In the genomic region with DNA sequence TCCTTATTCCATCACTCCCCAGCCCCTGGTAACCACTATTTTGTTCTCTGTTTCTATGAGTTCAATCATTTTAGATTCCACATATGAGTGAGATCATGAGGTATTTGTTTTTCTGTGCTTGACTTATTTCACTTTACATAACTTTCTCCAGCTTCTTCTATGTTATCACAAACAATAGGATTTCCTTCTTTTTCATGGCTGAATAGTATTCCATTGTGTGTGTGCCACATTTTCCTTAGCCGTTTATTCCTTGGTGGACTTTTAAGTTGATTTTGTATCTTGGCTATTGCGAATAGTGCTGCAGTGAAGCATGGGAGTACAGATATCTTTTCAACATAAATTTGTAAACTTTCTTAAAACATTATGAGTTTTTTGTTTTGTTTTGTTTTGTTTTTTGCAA, we compare ENCODE assay signal across 22 cellular contexts. TPM values are rescaled to one million over a fixed set of nuclear protein-coding genes. Genes with fewer than 3 reads are reported as not detected.
DNase-seq lines count a peak whose midpoint lies in the region; ATAC-seq, FAIRE-seq and TF ChIP-seq lines count a peak whose summit lies in the region.
"Had no signal": no experiment of that assay in that cellular context is flagged by ENCODE, and none has a peak within 500 bp of the region (broad histone marks: within the 10 kb centered on the region; RNA-seq: fewer than 3 reads in every experiment).

No MANE protein-coding gene starts in this region.

- H3K9me3 Mint-ChIP-seq in stimulated activated naive CD8-positive, alpha-beta T cell treated with anti-CD3 and anti-CD28 coated beads, Interleukin-15, Interleukin-2, amounts not matched to agents 100 ng/mL and 50 ng/mL, for 24 hours, result peaks cover 4% of the 10 kb centered on the region
- H3K9me3 Mint-ChIP-seq in stimulated activated naive CD8-positive, alpha-beta T cell treated with anti-CD3 and anti-CD28 coated beads, Interleukin-15, amount 100 ng/mL, for 72 hours, result peaks cover 5 to 7% of the 10 kb centered on the region in 2 donors
- H3K9me3 Mint-ChIP-seq in memory B cell, result peaks cover 7% of the 10 kb centered on the region
- peaks cover 8% of the 10 kb centered on the region for H3K9me3 Mint-ChIP-seq in stimulated activated memory B cell treated with anti-CD40 and anti-IgM and Interleukin-4, amounts not matched to agents 10 μg/mL and 1 μg/mL and 100 μg/mL, for 72 hours
- peaks cover 10% of the 10 kb centered on the region for H3K9me3 Mint-ChIP-seq in mesothelial cell of epicardium

- H3K27ac Mint-ChIP-seq in stimulated activated naive CD8-positive, alpha-beta T cell treated with anti-CD3 and anti-CD28 coated beads, Interleukin-15, Interleukin-2, amounts not matched to agents 100 ng/mL and 50 ng/mL, for 24 hours, result peak overlapping the region; percentile 51
- H3K27ac Mint-ChIP-seq in stimulated activated naive CD8-positive, alpha-beta T cell treated with anti-CD3 and anti-CD28 coated beads, Interleukin-15, amount 100 ng/mL, for 72 hours, result no peak overlapping the region
- H3K27ac Mint-ChIP-seq in memory B cell (peak overlapping the region; percentile 80), mesothelial cell of epicardium (no peak overlapping the region)
- peak overlapping the region; percentile 96 for H3K27ac Mint-ChIP-seq in stimulated activated memory B cell treated with anti-CD40 and anti-IgM and Interleukin-4, amounts not matched to agents 10 μg/mL and 1 μg/mL and 100 μg/mL, for 72 hours

- H3K79me2 ChIP-seq in OCI-LY7 (ENCODE audit: insufficient read depth, low read depth, low read length), result peaks cover 89% of the 10 kb centered on the region

- H2AFZ ChIP-seq in OCI-LY7 (ENCODE audit: low read length), result no peak overlapping the region

- H3K9me3 ChIP-seq in OCI-LY7 (ENCODE audit: low read length) (peaks cover 20% of the 10 kb centered on the region; the same call in 1 of the 2 replicates), kidney (ENCODE audit: control insufficient read depth in 1 of 2, low read length in 2 of 2) (no peaks in the 10 kb centered on the region)
- H3K9me3 ChIP-seq: HAP-1, MG63 had no signal

- H3K36me3 ChIP-seq in OCI-LY7 (ENCODE audit: insufficient read depth, low read length), result peaks cover 64% of the 10 kb centered on the region
- H3K36me3 ChIP-seq in kidney (ENCODE audit: control insufficient read depth in 1 of 2, insufficient read depth in 2 of 2, low read length in 2 of 2), result no peaks in the 10 kb centered on the region
- H3K36me3 ChIP-seq: HAP-1, MG63 had no signal

- ATAC-seq in stimulated activated naive CD8-positive, alpha-beta T cell treated with anti-CD3 and anti-CD28 coated beads, Interleukin-15, amount 100 ng/mL, for 72 hours, result no peak
- no peak for ATAC-seq in memory B cell (ENCODE audit: low read depth)
- ATAC-seq in stimulated activated memory B cell treated with anti-CD40 and anti-IgM and Interleukin-4, amounts not matched to agents 10 μg/mL and 1 μg/mL and 100 μg/mL, for 72 hours, result no peak
- no peak for ATAC-seq in HG02884 (IDR thresholded peaks at IDR 0.05; ENCODE audit: unreplicated experiment)
- ATAC-seq: PC-3 had no signal

- H3K4me3 ChIP-seq in OCI-LY7 (ENCODE audit: low read depth, low read length, poor library complexity, severe bottlenecking), result no peak overlapping the region
- no peak overlapping the region for H3K4me3 ChIP-seq in kidney (ENCODE audit: low read length in 2 of 2)
- H3K4me3 ChIP-seq: HAP-1, MG63 had no signal

- TF ChIP-seq CTCF in OCI-LY7 (conservative IDR thresholded peaks at IDR 0.05; ENCODE audit: low read length) (no peak), mesothelial cell of epicardium (IDR thresholded peaks at IDR 0.05; ENCODE audit: unreplicated experiment) (no peak), kidney (IDR thresholded peaks at IDR 0.05; ENCODE audit: borderline replicate concordance, extremely low read depth, insufficient read depth) (no peak)

- H3K4me3 Mint-ChIP-seq in stimulated activated naive CD8-positive, alpha-beta T cell treated with anti-CD3 and anti-CD28 coated beads, Interleukin-15, Interleukin-2, amounts not matched to agents 100 ng/mL and 50 ng/mL, for 24 hours, result no peak overlapping the region
- H3K4me3 Mint-ChIP-seq in stimulated activated naive CD8-positive, alpha-beta T cell treated with anti-CD3 and anti-CD28 coated beads, Interleukin-15, amount 100 ng/mL, for 72 hours, result no peak overlapping the region
- peak overlapping the region; percentile 39 for H3K4me3 Mint-ChIP-seq in memory B cell
- peak overlapping the region; percentile 14 for H3K4me3 Mint-ChIP-seq in stimulated activated memory B cell treated with anti-CD40 and anti-IgM and Interleukin-4, amounts not matched to agents 10 μg/mL and 1 μg/mL and 100 μg/mL, for 72 hours
- H3K4me3 Mint-ChIP-seq in mesothelial cell of epicardium, result no peak overlapping the region
- H3K4me3 Mint-ChIP-seq: CD4-positive, CD25-positive, alpha-beta regulatory T cell had no signal

- H3K4me2 ChIP-seq in OCI-LY7 (ENCODE audit: low read length), result peak overlapping the region; percentile 91; the same call in 1 of the 2 replicates

- POLR2A ChIA-PET in OCI-LY7 (lab: Charles Lee), result interaction anchor here (1.1 to 6.3 kb wide), 6 partner anchors 9 to 25 kb away, joined by 3 to 94 read pairs (median 4); a partner anchor contains a TSS

- H3K27ac ChIP-seq in OCI-LY7 (ENCODE audit: low read depth, low read length, poor library complexity, severe bottlenecking) (no peak overlapping the region), kidney (ENCODE audit: low read depth in 2 of 2, low read length in 2 of 2) (no peak overlapping the region)

- BruUV-seq in OCI-LY7 (replicated peaks; lab: Mats Ljungman, UMichigan), result no TSS peak

- peaks cover 3% of the 10 kb centered on the region for H3K36me3 Mint-ChIP-seq in stimulated activated naive CD8-positive, alpha-beta T cell treated with anti-CD3 and anti-CD28 coated beads, Interleukin-15, Interleukin-2, amounts not matched to agents 100 ng/mL and 50 ng/mL, for 24 hours (ENCODE audit: low read depth)
- peaks cover 28% of the 10 kb centered on the region for H3K36me3 Mint-ChIP-seq in memory B cell
- peaks cover 44% of the 10 kb centered on the region for H3K36me3 Mint-ChIP-seq in stimulated activated memory B cell treated with anti-CD40 and anti-IgM and Interleukin-4, amounts not matched to agents 10 μg/mL and 1 μg/mL and 100 μg/mL, for 72 hours
- no peaks in the 10 kb centered on the region for H3K36me3 Mint-ChIP-seq in mesothelial cell of epicardium
- H3K36me3 Mint-ChIP-seq: CD4-positive, CD25-positive, alpha-beta regulatory T cell had no signal

- H3K9ac ChIP-seq in kidney (ENCODE audit: low read length in 2 of 2), result no peak overlapping the region

- intact Hi-C loops in OCI-LY7 (cut with micrococcal nuclease; ENCODE audit: unreplicated experiment) (no loop called here), kidney (cut with DNase I) (no loop called here)

- H3K4me1 ChIP-seq in OCI-LY7 (ENCODE audit: insufficient read depth, low read length, poor library complexity, severe bottlenecking) (peaks cover 49% of the 10 kb centered on the region), kidney (ENCODE audit: control insufficient read depth in 1 of 2, insufficient read depth in 1 of 2, low read depth in 1 of 2, low read length in 2 of 2) (peaks cover 0 to 4% of the 10 kb centered on the region in 2 donors)
- H3K4me1 ChIP-seq: HAP-1 had no signal

- DNase-seq in stimulated activated naive CD8-positive, alpha-beta T cell treated with anti-CD3 and anti-CD28 coated beads, Interleukin-15, amount 100 ng/mL, for 72 hours, result no peak
- DNase-seq in OCI-LY7 (ENCODE audit: low spot score) (no peak), memory B cell (ENCODE audit: low spot score in 2 of 2) (no peak), mesothelial cell of epicardium (ENCODE audit: low spot score in 2 of 2, unreplicated experiment in 2 of 2) (no peak), kidney (no peak)
- DNase-seq: 8988T; AML-193; CD4-positive, CD25-positive, alpha-beta regulatory T cell; IMR-90; Kasumi-1; MG63; NCI-H1694 treated with DMSO at 0.1 percent for 48 hours; NCI-H446; NCI-H526; PC-3; Right ventricle myocardium superior had no signal

- CTCF ChIA-PET in OCI-LY7 (lab: Charles Lee; ENCODE audit: unreplicated experiment), result interaction anchor here (0.5 to 1.3 kb wide), 3 partner anchors 9 to 17 kb away, joined by 3 to 6 read pairs (median 3); no protein-coding TSS in a partner anchor

- H3K4me1 Mint-ChIP-seq in stimulated activated naive CD8-positive, alpha-beta T cell treated with anti-CD3 and anti-CD28 coated beads, Interleukin-15, Interleukin-2, amounts not matched to agents 100 ng/mL and 50 ng/mL, for 24 hours (ENCODE audit: low read depth), result peaks cover 27% of the 10 kb centered on the region
- peaks cover 16% of the 10 kb centered on the region for H3K4me1 Mint-ChIP-seq in stimulated activated naive CD8-positive, alpha-beta T cell treated with anti-CD3 and anti-CD28 coated beads, Interleukin-15, amount 100 ng/mL, for 72 hours
- peaks cover 67% of the 10 kb centered on the region for H3K4me1 Mint-ChIP-seq in memory B cell
- peaks cover 93% of the 10 kb centered on the region for H3K4me1 Mint-ChIP-seq in stimulated activated memory B cell treated with anti-CD40 and anti-IgM and Interleukin-4, amounts not matched to agents 10 μg/mL and 1 μg/mL and 100 μg/mL, for 72 hours
- peaks cover 8% of the 10 kb centered on the region for H3K4me1 Mint-ChIP-seq in mesothelial cell of epicardium

- no peaks in the 10 kb centered on the region for H3K27me3 Mint-ChIP-seq in stimulated activated naive CD8-positive, alpha-beta T cell treated with anti-CD3 and anti-CD28 coated beads, Interleukin-15, Interleukin-2, amounts not matched to agents 100 ng/mL and 50 ng/mL, for 24 hours
- peaks cover 15% of the 10 kb centered on the region for H3K27me3 Mint-ChIP-seq in stimulated activated naive CD8-positive, alpha-beta T cell treated with anti-CD3 and anti-CD28 coated beads, Interleukin-15, amount 100 ng/mL, for 72 hours
- H3K27me3 Mint-ChIP-seq in memory B cell (no peaks in the 10 kb centered on the region), mesothelial cell of epicardium (ENCODE audit: low read depth) (no peaks in the 10 kb centered on the region)
- no peaks in the 10 kb centered on the region for H3K27me3 Mint-ChIP-seq in stimulated activated memory B cell treated with anti-CD40 and anti-IgM and Interleukin-4, amounts not matched to agents 10 μg/mL and 1 μg/mL and 100 μg/mL, for 72 hours

- FAIRE-seq in kidney (lab: Jason Lieb, UNC), result no peak
- FAIRE-seq: HTR-8/SVneo had no signal

- no peaks in the 10 kb centered on the region for H4K20me1 ChIP-seq in OCI-LY7 (ENCODE audit: insufficient read depth, low read length)

- no peaks in the 10 kb centered on the region for H3K9me2 ChIP-seq in OCI-LY7 (ENCODE audit: insufficient read depth, low read length)

RNA-seq across cellular contexts. Expression of a gene that starts 15.1 kb away (rescaled TPM):
- 106 and 112 TPM in 2 replicates for total RNA-seq in OCI-LY7 (2014; rRNA removed; shearing (Covaris generic))
- total RNA-seq in OCI-LY7 (2022), result 175 and 201 TPM in 2 replicates
- 3.3 to 3.9 TPM (median 3.8 TPM) in 3 replicates for total RNA-seq in mesothelial cell of epicardium
- total RNA-seq in kidney, result 52.2 TPM
- polyA plus RNA-seq in kidney (ENCODE audit: insufficient read depth, low read depth, low replicate concordance), result 13.3 TPM
- total RNA-seq: IMR-90, RPMI7951 had no signal
- polyA plus RNA-seq: IMR-90 had no signal

Comparison
In these comparisons a context has a peak if more than half of its experiments do, and no peak if none do; other contexts are left out.
1. H3K27ac Mint-ChIP-seq: peak in stimulated activated naive CD8-positive, alpha-beta T cell treated with anti-CD3 and anti-CD28 coated beads, Interleukin-15, Interleukin-2, amounts not matched to agents 100 ng/mL and 50 ng/mL, for 24 hours (single experiment), memory B cell (single experiment) and stimulated activated memory B cell treated with anti-CD40 and anti-IgM and Interleukin-4, amounts not matched to agents 10 μg/mL and 1 μg/mL and 100 μg/mL, for 72 hours (single experiment); none in stimulated activated naive CD8-positive, alpha-beta T cell treated with anti-CD3 and anti-CD28 coated beads, Interleukin-15, amount 100 ng/mL, for 72 hours (0 of 2) and mesothelial cell of epicardium (single experiment).
2. H3K4me3 Mint-ChIP-seq: peak in memory B cell (single experiment) and stimulated activated memory B cell treated with anti-CD40 and anti-IgM and Interleukin-4, amounts not matched to agents 10 μg/mL and 1 μg/mL and 100 μg/mL, for 72 hours (single experiment); none in stimulated activated naive CD8-positive, alpha-beta T cell treated with anti-CD3 and anti-CD28 coated beads, Interleukin-15, Interleukin-2, amounts not matched to agents 100 ng/mL and 50 ng/mL, for 24 hours (single experiment), stimulated activated naive CD8-positive, alpha-beta T cell treated with anti-CD3 and anti-CD28 coated beads, Interleukin-15, amount 100 ng/mL, for 72 hours (0 of 2) and mesothelial cell of epicardium (single experiment).
3. RNA of a gene that starts 15.1 kb away (total RNA-seq): 106 to 201 TPM in OCI-LY7 and 52.2 TPM in kidney (single experiment); 3.3 to 3.9 TPM in mesothelial cell of epicardium; every median in the first group is over 10 times any median in the second.